8 cellular contexts compared by ENCODE assay signal in the genomic region with DNA sequence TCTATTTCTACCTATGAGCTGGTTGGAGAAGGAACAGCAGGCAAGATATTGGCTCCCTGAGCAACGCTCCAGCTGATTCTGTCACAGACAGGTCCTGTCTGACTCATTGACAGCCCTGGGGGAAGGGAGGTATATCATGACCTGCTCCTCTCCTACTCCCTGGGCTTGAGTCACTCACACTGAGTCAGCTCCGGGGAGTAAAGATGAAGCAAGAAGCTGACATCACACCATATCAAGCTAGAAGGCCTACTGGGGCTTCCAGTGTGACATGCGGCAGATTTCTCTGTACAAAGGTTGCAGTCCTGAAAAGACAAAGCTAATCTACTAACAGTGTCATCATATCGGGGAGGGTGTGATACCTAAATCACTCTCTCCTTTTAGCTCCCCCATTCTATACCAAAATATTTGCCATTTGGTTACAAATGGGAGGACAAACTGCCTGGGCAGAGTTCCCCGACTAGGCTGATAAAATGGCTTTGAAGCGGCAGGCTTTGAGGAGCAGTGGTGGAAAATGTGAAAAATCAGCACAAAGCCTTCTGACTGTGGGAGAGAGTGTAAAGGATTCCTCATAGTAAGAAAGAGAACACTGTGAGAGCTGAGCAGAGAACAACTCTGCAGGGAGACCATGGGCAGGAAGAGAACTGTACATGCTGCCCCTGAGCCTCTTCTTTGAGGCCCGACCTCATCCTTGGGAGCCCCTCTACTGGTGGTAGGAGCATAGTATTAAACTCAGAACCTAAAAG. TPM values are rescaled to one million over a fixed set of nuclear protein-coding genes. Genes with fewer than 3 reads are reported as not detected.
DNase-seq lines count a peak whose midpoint lies in the region; ATAC-seq and TF ChIP-seq lines count a peak whose summit lies in the region.

No MANE protein-coding gene starts in this region.

- peaks cover 37% of the 10 kb centered on the region for H3K36me3 Mint-ChIP-seq in central memory CD8-positive, alpha-beta T cell (ENCODE audit: insufficient read depth)

- WGBS in lung, 2 donors = 63 to 78% methylated on average over 7 of the region's 7 CpGs

- TF ChIP-seq CTCF in lung (IDR thresholded peaks at IDR 0.05; ENCODE audit: control extremely low read depth, extremely low read depth) = no peak

- no peaks in the 10 kb centered on the region for H3K27me3 Mint-ChIP-seq in central memory CD8-positive, alpha-beta T cell

- H3K27ac Mint-ChIP-seq in central memory CD8-positive, alpha-beta T cell (ENCODE audit: low read depth) = peak overlapping the region; percentile 81

- peak overlapping the region; percentile 73 to 88 for H3K27ac ChIP-seq in lung (ENCODE audit: low read depth in 1 of 2, low read length in 1 of 2)

- ATAC-seq in central memory CD8-positive, alpha-beta T cell (replicated peaks; ENCODE audit: extremely low read depth, poor library complexity, severe bottlenecking) = peak; percentile 92
- ATAC-seq in lung (ENCODE audit: insufficient read depth, low FRiP score) (peak; percentile 91), GM18502 (IDR thresholded peaks at IDR 0.05; ENCODE audit: poor library complexity, unreplicated experiment) (no peak)

- H3K9me3 ChIP-seq in lung (ENCODE audit: control insufficient read depth in 2 of 2, insufficient read depth in 1 of 2, low read length in 1 of 2) = no peaks in the 10 kb centered on the region

- no peak overlapping the region for H3K4me3 Mint-ChIP-seq in central memory CD8-positive, alpha-beta T cell

- H3K4me3 ChIP-seq in lung = no peak overlapping the region
- H3K4me3 ChIP-seq in H7 (ENCODE audit: insufficient read depth, low read depth, low read length) = no peak overlapping the region

- H3K9me3 Mint-ChIP-seq in central memory CD8-positive, alpha-beta T cell = no peaks in the 10 kb centered on the region

- H3K4me1 Mint-ChIP-seq in central memory CD8-positive, alpha-beta T cell = peaks cover 46% of the 10 kb centered on the region

- no peaks in the 10 kb centered on the region for H3K27me3 ChIP-seq in lung (ENCODE audit: control insufficient read depth, insufficient read depth)
- no peaks in the 10 kb centered on the region for H3K27me3 ChIP-seq in H7 (ENCODE audit: control insufficient read depth, insufficient read depth, low read length)

- DNase-seq in HT-29 (ENCODE audit: low spot score) (peak; percentile 85), lung (ENCODE audit: low spot score) (peak; percentile 81), H7 (no peak), DMS153 (lab: John Stamatoyannopoulos, UW) (no peak)
- peak; percentile 64 for DNase-seq in activated CD4-positive, CD25-positive, alpha-beta regulatory T cell treated with anti-CD3 and anti-CD28 coated beads, Interleukin-2, amount 50 U/mL, for 72 hours
- DNase-seq in central memory CD8-positive, alpha-beta T cell (ENCODE audit: low spot score in 2 of 2) = peak in 1 of 2 donors; percentile 22
- DNase-seq in stimulated activated CD8-positive, alpha-beta memory T cell treated with anti-CD3 and anti-CD28 coated beads, Interleukin-12 subunit alpha, Interleukin-12 subunit beta, amount 100 ng/mL, for 4 hours (ENCODE audit: low read depth) = peak; percentile 66

- H3K4me1 ChIP-seq in lung (ENCODE audit: control insufficient read depth in 2 of 2, insufficient read depth in 2 of 2, low read length in 2 of 2) = peaks cover 8 to 33% of the 10 kb centered on the region in 2 donors

- peaks cover 13 to 50% of the 10 kb centered on the region in 2 donors for H3K36me3 ChIP-seq in lung (ENCODE audit: control insufficient read depth in 2 of 2, insufficient read depth in 2 of 2, low read length in 2 of 2)
- H3K36me3 ChIP-seq in H7 (replicated peaks; ENCODE audit: control insufficient read depth, insufficient read depth, low read length) = peaks cover 8% of the 10 kb centered on the region

RNA-seq across cellular contexts. Expression of gene PI4KB, which starts 15.5 kb away (rescaled TPM):
- 35.9 and 42.7 TPM in 2 replicates for total RNA-seq in HT-29 (2014; rRNA removed; shearing (Covaris generic))
- 10 to 100 TPM; 48.3 to 65.2 TPM for total RNA-seq in lung
- 10 to 100 TPM; 25.0 to 42.3 TPM for polyA plus RNA-seq in lung
- total RNA-seq in H7 (2014; rRNA removed; shearing (Covaris generic)) = 33.4 and 36.2 TPM in 2 replicates

RNA-seq across cellular contexts. Expression of gene ZNF687, which starts 29.7 kb away (rescaled TPM):
- total RNA-seq in HT-29 (2014; rRNA removed; shearing (Covaris generic)) = 39.2 TPM in 2 replicates
- total RNA-seq in lung = 10 to 100 TPM; 14.0 to 31.2 TPM
- polyA plus RNA-seq in lung = 10 to 100 TPM in 1 of 2 donors, 1 to 10 TPM in 1; 9.6 to 13.7 TPM
- total RNA-seq in H7 (2014; rRNA removed; shearing (Covaris generic)) = 81.3 and 103 TPM in 2 replicates

RNA-seq across cellular contexts. Expression of gene RFX5, which starts 35.3 kb away (rescaled TPM):
- 50.4 and 54.9 TPM in 2 replicates for total RNA-seq in HT-29 (2014; rRNA removed; shearing (Covaris generic))
- total RNA-seq in lung = 10 to 100 TPM; 40.2 to 40.3 TPM
- polyA plus RNA-seq in lung = 10 to 100 TPM; 16.6 to 29.0 TPM
- 73.1 and 74.9 TPM in 2 replicates for total RNA-seq in H7 (2014; rRNA removed; shearing (Covaris generic))

RNA-seq across cellular contexts. Expression of gene PSMD4, which starts 57.2 kb away (rescaled TPM):
- 190 and 195 TPM in 2 replicates for total RNA-seq in HT-29 (2014; rRNA removed; shearing (Covaris generic))
- total RNA-seq in lung = 100 to 1,000 TPM in 1 of 2 donors, 10 to 100 TPM in 1; 96.9 to 147 TPM
- polyA plus RNA-seq in lung = 100 to 1,000 TPM; 209 to 212 TPM
- total RNA-seq in H7 (2014; rRNA removed; shearing (Covaris generic)) = 373 and 381 TPM in 2 replicates

Comparison
In these comparisons a context has a peak if more than half of its experiments do, and no peak if none do; other contexts are left out.
1. DNase-seq: peak in HT-29 (single experiment), activated CD4-positive, CD25-positive, alpha-beta regulatory T cell treated with anti-CD3 and anti-CD28 coated beads, Interleukin-2, amount 50 U/mL, for 72 hours (single experiment), lung (single experiment) and stimulated activated CD8-positive, alpha-beta memory T cell treated with anti-CD3 and anti-CD28 coated beads, Interleukin-12 subunit alpha, Interleukin-12 subunit beta, amount 100 ng/mL, for 4 hours (single experiment); none in H7 (single experiment) and DMS153 (single experiment).